ENCODE assay signal across 8 cellular contexts in genomic region chr10:6678211-6678803, GRCh38.
DNase-seq lines count a peak whose midpoint lies in the region; TF ChIP-seq lines count a peak whose summit lies in the region.

No MANE protein-coding gene starts in this region.

- H3K4me2 ChIP-seq in neural cell (ENCODE audit: low read length), result no peak overlapping the region

- H3K9me3 ChIP-seq in neural cell (ENCODE audit: low read length) (no peaks in the 10 kb centered on the region), stomach (peaks cover 0 to 1% (median 0%) of the 10 kb centered on the region in 4 donors)

- no peaks in the 10 kb centered on the region for H4K20me1 ChIP-seq in neural cell (ENCODE audit: insufficient read depth)

- H3F3A ChIP-seq in neural cell (ENCODE audit: insufficient read depth, low read length, poor library complexity, severe bottlenecking), result no peaks in the 10 kb centered on the region

- no peaks in the 10 kb centered on the region for H3K9me2 ChIP-seq in neural cell (ENCODE audit: insufficient read depth, low read length)

- no peak for TF ChIP-seq EP300 in neural cell (conservative IDR thresholded peaks at IDR 0.05; ENCODE audit: poor library complexity, severe bottlenecking)
- no peak for TF ChIP-seq EP300 in stomach (IDR thresholded peaks at IDR 0.05)

- H3K36me3 ChIP-seq in neural cell (ENCODE audit: insufficient read depth, low read length), result no peaks in the 10 kb centered on the region
- no peaks in the 10 kb centered on the region for H3K36me3 ChIP-seq in stomach

- WGBS in stomach, 5 donors, result 11 to 19% (median 17%) methylated on average over 9 of the region's 9 CpGs

- peak; percentile 57 for TF ChIP-seq CTCF in neural cell (IDR thresholded peaks at IDR 0.05; ENCODE audit: poor library complexity, severe bottlenecking)
- TF ChIP-seq CTCF in stomach (IDR thresholded peaks at IDR 0.05), result peak in 5 of 7 experiments; percentile 44 to 69 (median 59)

- no peaks in the 10 kb centered on the region for H3K4me1 ChIP-seq in stomach

- peak; percentile 50 for DNase-seq in ELF-1 (ENCODE audit: low read depth, low spot score)
- peak; percentile 67 for DNase-seq in NAMALWA (ENCODE audit: low spot score)
- DNase-seq in activated CD8-positive, alpha-beta memory T cell treated with anti-CD3 and anti-CD28 coated beads for 48 hours (ENCODE audit: low read depth in 2 of 3, low spot score in 2 of 3), result peak in 2 of 3 experiments; percentile 33
- DNase-seq in erythroblast (lab: John Stamatoyannopoulos, UW), result peak; percentile 53 to 79
- DNase-seq in stomach, result peak; percentile 56
- no peak for DNase-seq in H4 (ENCODE audit: low spot score)
- no peak for DNase-seq in SKM-1 (lab: John Stamatoyannopoulos, UW; ENCODE audit: unreplicated experiment)

- no peaks in the 10 kb centered on the region for H3K27me3 ChIP-seq in neural cell (ENCODE audit: insufficient read depth, low read depth, low read length)
- no peaks in the 10 kb centered on the region for H3K27me3 ChIP-seq in stomach

- peak; percentile 44 for TF ChIP-seq RAD21 in neural cell (conservative IDR thresholded peaks at IDR 0.05)

- H2AFZ ChIP-seq in neural cell (ENCODE audit: low read depth, low read length), result no peak overlapping the region

- H3K4me3 ChIP-seq in neural cell (ENCODE audit: low read length) (no peak overlapping the region), stomach (no peak overlapping the region)

- no peak overlapping the region for H3K27ac ChIP-seq in neural cell (ENCODE audit: low read length)
- no peak overlapping the region for H3K27ac ChIP-seq in stomach

- no peak overlapping the region for H3K9ac ChIP-seq in neural cell (ENCODE audit: low read length)

- intact Hi-C loops in stomach (cut with DNase I; ENCODE audit: low total_unique reads), result no loop called here

- no peak for TF ChIP-seq POLR2A in erythroblast (IDR thresholded peaks at IDR 0.05; ENCODE audit: low read length)
- no peak for TF ChIP-seq POLR2A in stomach (IDR thresholded peaks at IDR 0.05)

- no peaks in the 10 kb centered on the region for H3K79me2 ChIP-seq in neural cell (replicated peaks; ENCODE audit: insufficient read depth, low read length)

TF ChIP-seq in neural cell, 6 proteins besides CTCF, POLR2A, EP300 and RAD21:
- TF ChIP-seq EZH2 (IDR thresholded peaks at IDR 0.05; ENCODE audit: borderline replicate concordance, insufficient read depth, low read length, poor library complexity, severe bottlenecking), result no peak
- TF ChIP-seq SMC3 (conservative IDR thresholded peaks at IDR 0.05; ENCODE audit: poor library complexity), result peak; percentile 41
TF ChIP-seq in neural cell: peak in this region for 1.

Comparison
In these comparisons a context has a peak if more than half of its experiments do, and no peak if none do; other contexts are left out.
1. DNase-seq: peak in ELF-1 (single experiment), NAMALWA (single experiment), activated CD8-positive, alpha-beta memory T cell treated with anti-CD3 and anti-CD28 coated beads for 48 hours (2 of 3), erythroblast (2 of 2) and stomach (single experiment); none in H4 (single experiment) and SKM-1 (single experiment).